ENCODE assay signal across 17 cellular contexts in genomic region chr12:3178671-3179413, GRCh38.
"Had no signal": no experiment of that assay in that cellular context is flagged by ENCODE, and none has a peak within 500 bp of the region (broad histone marks: within the 10 kb centered on the region; RNA-seq: fewer than 3 reads in every experiment).

No MANE protein-coding gene starts in this region.

- ATAC-seq: activated T-helper 17 cell treated with anti-CD3 and anti-CD28 coated beads, Interleukin-2, amount 50 U/mL, for 72 hours; pancreas had no signal

- H3K9me3 ChIP-seq: heart left ventricle, pancreas, thyroid gland, vagina had no signal

- H3K9me3 Mint-ChIP-seq: activated CD4-positive, alpha-beta T cell treated with anti-CD3 and anti-CD28 coated beads, Interleukin-2, amount 10 ng/mL, durations not matched to agents 7 days and 5 days; activated naive CD4-positive, alpha-beta T cell treated with anti-CD3 and anti-CD28 coated beads, Interleukin-2, amount 10 ng/mL, durations not matched to agents 7 days and 5 days; activated T-helper 17 cell treated with anti-CD3 and anti-CD28 coated beads, Interleukin-2, amount 50 U/mL, for 72 hours; neural crest cell had no signal

- H3K4me3 Mint-ChIP-seq: activated CD4-positive, alpha-beta T cell treated with anti-CD3 and anti-CD28 coated beads, Interleukin-2, amount 10 ng/mL, durations not matched to agents 7 days and 5 days; activated naive CD4-positive, alpha-beta T cell treated with anti-CD3 and anti-CD28 coated beads, Interleukin-2, amount 10 ng/mL, durations not matched to agents 7 days and 5 days; activated T-helper 17 cell treated with anti-CD3 and anti-CD28 coated beads, Interleukin-2, amount 50 U/mL, for 72 hours; neural crest cell had no signal

- H3K27me3 ChIP-seq: heart left ventricle, pancreas, thyroid gland, vagina had no signal

- DNase-seq: activated CD4-positive, alpha-beta T cell treated with anti-CD3 and anti-CD28 coated beads, Interleukin-2, amount 10 ng/mL, durations not matched to agents 7 days and 5 days; activated CD8-positive, alpha-beta memory T cell treated with anti-CD3 and anti-CD28 coated beads for 24 hours; activated naive CD4-positive, alpha-beta T cell treated with anti-CD3 and anti-CD28 coated beads, Interleukin-2, amount 10 ng/mL, durations not matched to agents 7 days and 5 days; activated T-cell treated with anti-CD3 and anti-CD28 coated beads for 4 hours; effector CD4-positive, alpha-beta T cell; heart left ventricle; pancreas; stimulated activated CD4-positive, alpha-beta T cell treated with anti-CD3 and anti-CD28 coated beads, Interleukin-15, amount 100 ng/mL, for 24 hours; stimulated activated CD4-positive, alpha-beta T cell treated with anti-CD3 and anti-CD28 coated beads, Interleukin-4, amount 100 ng/mL, for 24 hours; T1000; thyroid gland; WERI-Rb-1 had no signal

- H3K27ac ChIP-seq: coronary artery, pancreas, thyroid gland, vagina, WERI-Rb-1 had no signal

- H3K4me3 ChIP-seq: coronary artery, heart left ventricle, pancreas, thyroid gland, vagina had no signal

- H3K27ac Mint-ChIP-seq: activated CD4-positive, alpha-beta T cell treated with anti-CD3 and anti-CD28 coated beads, Interleukin-2, amount 10 ng/mL, durations not matched to agents 7 days and 5 days; activated naive CD4-positive, alpha-beta T cell treated with anti-CD3 and anti-CD28 coated beads, Interleukin-2, amount 10 ng/mL, durations not matched to agents 7 days and 5 days; activated T-helper 17 cell treated with anti-CD3 and anti-CD28 coated beads, Interleukin-2, amount 50 U/mL, for 72 hours had no signal

- FAIRE-seq: frontal cortex, pancreas had no signal

- H3K4me1 ChIP-seq: pancreas, vagina had no signal

- H3K36me3 ChIP-seq: heart left ventricle, pancreas, thyroid gland, vagina, WERI-Rb-1 had no signal

- H3K4me1 Mint-ChIP-seq: activated CD4-positive, alpha-beta T cell treated with anti-CD3 and anti-CD28 coated beads, Interleukin-2, amount 10 ng/mL, durations not matched to agents 7 days and 5 days; activated naive CD4-positive, alpha-beta T cell treated with anti-CD3 and anti-CD28 coated beads, Interleukin-2, amount 10 ng/mL, durations not matched to agents 7 days and 5 days; activated T-helper 17 cell treated with anti-CD3 and anti-CD28 coated beads, Interleukin-2, amount 50 U/mL, for 72 hours had no signal

- H3K36me3 Mint-ChIP-seq: activated naive CD4-positive, alpha-beta T cell treated with anti-CD3 and anti-CD28 coated beads, Interleukin-2, amount 10 ng/mL, durations not matched to agents 7 days and 5 days had no signal
